Comparison of ENCODE assay signal across 8 cellular contexts in the genomic region with DNA sequence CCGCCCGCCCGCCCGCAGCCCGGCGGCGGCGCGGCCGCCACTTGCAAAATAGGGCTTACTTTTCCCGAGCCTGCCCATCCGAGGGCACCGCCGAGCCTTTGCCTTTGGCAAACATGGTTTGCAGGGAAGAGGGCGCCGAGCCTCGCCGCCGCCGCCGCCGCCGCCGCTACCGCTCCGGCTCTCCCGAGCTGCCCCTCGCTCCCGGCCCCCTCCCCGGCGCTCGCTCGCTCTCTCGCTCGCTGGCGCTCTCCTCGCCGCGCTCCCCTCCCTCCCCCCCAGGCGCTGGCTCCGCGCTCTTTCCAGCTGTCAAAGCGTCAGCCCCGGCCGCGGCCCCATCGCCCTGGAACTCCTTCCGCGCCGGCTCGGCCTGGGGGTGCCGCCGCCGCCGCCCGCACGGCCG. TPM values are rescaled to one million over a fixed set of nuclear protein-coding genes. Genes with fewer than 3 reads are reported as not detected.
DNase-seq lines count a peak whose midpoint lies in the region; ATAC-seq and TF ChIP-seq lines count a peak whose summit lies in the region.

No MANE protein-coding gene starts in this region.

- DNase-seq in NCI-H2029 (lab: John Stamatoyannopoulos, UW): peak; percentile 66
- DNase-seq in NCI-H2029 treated with DMSO at 0.1 percent for 48 hours (lab: John Stamatoyannopoulos, UW): no peak
- DNase-seq in SJSA1 (ENCODE audit: low read depth in 1 of 2, low spot score in 2 of 2): no peak
- no peak for DNase-seq in right atrium auricular region (ENCODE audit: low spot score)
- no peak for DNase-seq in stimulated activated naive B cell treated with anti-CD40 and anti-IgM and Interleukin-4, amounts not matched to agents 10 μg/mL and 1 μg/mL and 100 μg/mL, for 72 hours
- no peak for DNase-seq in middle frontal gyrus (ENCODE audit: extremely low spot score, low spot score)
- no peak for DNase-seq in DMS79 treated with DMSO at 0.1 percent for 48 hours (lab: John Stamatoyannopoulos, UW)
- DNase-seq in SIG-M5 (lab: John Stamatoyannopoulos, UW): no peak

- no peak for TF ChIP-seq CTCF in right atrium auricular region (IDR thresholded peaks at IDR 0.05)

- no peaks in the 10 kb centered on the region for H3K27me3 Mint-ChIP-seq in stimulated activated naive B cell treated with anti-CD40 and anti-IgM and Interleukin-4, amounts not matched to agents 10 μg/mL and 1 μg/mL and 100 μg/mL, for 72 hours

- H3K27ac ChIP-seq in SJSA1 (no peak overlapping the region), right atrium auricular region (peak overlapping the region; percentile 71 to 78)

- H3K4me3 ChIP-seq in SJSA1 (peak overlapping the region; percentile 89), right atrium auricular region (peak overlapping the region; percentile 75 to 92)

- H3K9me3 Mint-ChIP-seq in stimulated activated naive B cell treated with anti-CD40 and anti-IgM and Interleukin-4, amounts not matched to agents 10 μg/mL and 1 μg/mL and 100 μg/mL, for 72 hours: no peaks in the 10 kb centered on the region

- peaks cover 0 to 12% of the 10 kb centered on the region in 2 donors for H3K36me3 Mint-ChIP-seq in stimulated activated naive B cell treated with anti-CD40 and anti-IgM and Interleukin-4, amounts not matched to agents 10 μg/mL and 1 μg/mL and 100 μg/mL, for 72 hours

- H3K9me3 ChIP-seq in SJSA1 (replicated peaks) (no peaks in the 10 kb centered on the region), right atrium auricular region (no peaks in the 10 kb centered on the region)

- H3K4me1 ChIP-seq in SJSA1 (replicated peaks) (peaks cover 44% of the 10 kb centered on the region), right atrium auricular region (peaks cover 0 to 55% of the 10 kb centered on the region in 2 donors)

- H3K36me3 ChIP-seq in SJSA1 (peaks cover 43% of the 10 kb centered on the region), right atrium auricular region (no peaks in the 10 kb centered on the region)

- H3K4me1 Mint-ChIP-seq in stimulated activated naive B cell treated with anti-CD40 and anti-IgM and Interleukin-4, amounts not matched to agents 10 μg/mL and 1 μg/mL and 100 μg/mL, for 72 hours: peaks cover 42 to 61% of the 10 kb centered on the region in 2 donors

- H3K27me3 ChIP-seq in SJSA1 (replicated peaks) (no peaks in the 10 kb centered on the region), right atrium auricular region (no peaks in the 10 kb centered on the region)

- H3K4me3 Mint-ChIP-seq in stimulated activated naive B cell treated with anti-CD40 and anti-IgM and Interleukin-4, amounts not matched to agents 10 μg/mL and 1 μg/mL and 100 μg/mL, for 72 hours: peak overlapping the region; percentile 80 to 89

- H3K27ac Mint-ChIP-seq in stimulated activated naive B cell treated with anti-CD40 and anti-IgM and Interleukin-4, amounts not matched to agents 10 μg/mL and 1 μg/mL and 100 μg/mL, for 72 hours: no peak overlapping the region

- peak in 1 of 2 donors; percentile 28 for ATAC-seq in stimulated activated naive B cell treated with anti-CD40 and anti-IgM and Interleukin-4, amounts not matched to agents 10 μg/mL and 1 μg/mL and 100 μg/mL, for 72 hours (replicated peaks)

RNA-seq across cellular contexts. Expression of a gene that starts 0.3 kb away (rescaled TPM):
- 27.0 and 56.0 TPM in 2 replicates for total RNA-seq in SJSA1 (2014; rRNA removed; shearing (Covaris generic))
- total RNA-seq in right atrium auricular region: 10 to 100 TPM; 15.2 to 16.6 TPM
